21 cellular contexts compared by ENCODE assay signal in the genomic region with DNA sequence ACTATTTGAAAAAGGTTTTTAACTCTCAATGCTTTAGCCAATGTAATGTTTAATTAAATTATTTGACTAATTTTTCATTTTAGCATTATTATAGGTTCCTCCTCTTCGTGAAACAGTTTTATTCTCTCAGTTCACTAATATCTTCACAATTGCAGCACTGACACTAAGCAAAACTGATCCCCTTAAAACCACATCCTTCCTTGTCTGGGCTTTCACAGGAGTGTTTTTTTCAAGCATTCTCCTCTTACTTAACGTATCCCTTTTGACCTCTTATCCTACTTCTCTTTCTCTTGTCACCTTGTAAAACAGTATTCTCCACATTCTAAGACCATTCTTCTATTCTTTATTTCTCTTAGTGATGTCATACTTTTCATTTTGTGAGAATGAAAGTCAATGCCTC.
DNase-seq lines count a peak whose midpoint lies in the region; ATAC-seq, FAIRE-seq and TF ChIP-seq lines count a peak whose summit lies in the region.
"Had no signal": no experiment of that assay in that cellular context is flagged by ENCODE, and none has a peak within 500 bp of the region (broad histone marks: within the 10 kb centered on the region; RNA-seq: fewer than 3 reads in every experiment).

No MANE protein-coding gene starts in this region.

- TF ChIP-seq CTCF in HepG2 (CRISPR knock-in tag; IDR thresholded peaks at IDR 0.05) (no peak), right lobe of liver (IDR thresholded peaks at IDR 0.05) (no peak)

- no peaks in the 10 kb centered on the region; the same call in 1 of the 2 replicates for H4K20me1 ChIP-seq in HepG2 (ENCODE audit: insufficient read depth, low read length)

- H3K9me3 ChIP-seq in HepG2 (ENCODE audit: low read length) (no peaks in the 10 kb centered on the region), right lobe of liver (no peaks in the 10 kb centered on the region)
- H3K9me3 ChIP-seq: BE2C, MG63 had no signal

- H3K4me3 ChIP-seq in HepG2 (replicated peaks in 1 of 3; ENCODE audit: insufficient read depth in 1 of 3, low read depth in 2 of 3, low read length in 3 of 3): no peak overlapping the region
- H3K4me3 ChIP-seq in right lobe of liver: no peak overlapping the region
- H3K4me3 ChIP-seq: GM23338, MG63 had no signal

- H3K9ac ChIP-seq in HepG2 (ENCODE audit: insufficient read depth, low read depth, low read length): no peak overlapping the region
- H3K9ac ChIP-seq: KMS-11 had no signal

- BruUV-seq in HepG2 (replicated peaks; lab: Mats Ljungman, UMichigan): no TSS peak

- in situ Hi-C loops in HepG2 (cut with HindIII; ENCODE audit: extremely low pct_ligation_motif_present, low pct_unique_long_range_greater_than_20kb): no loop called here

- intact Hi-C loops in HepG2 (cut with micrococcal nuclease; ENCODE audit: unreplicated experiment): no loop called here
- intact Hi-C loops in right lobe of liver (cut with DNase I): no loop called here

- H3K36me3 ChIP-seq in HepG2 (replicated peaks in 1 of 2; ENCODE audit: control insufficient read depth in 1 of 2, insufficient read depth in 2 of 2, low read length in 2 of 2) (no peaks in the 10 kb centered on the region), right lobe of liver (no peaks in the 10 kb centered on the region)
- H3K36me3 ChIP-seq: BE2C, MG63 had no signal

- ATAC-seq in HepG2: no peak
- ATAC-seq in right lobe of liver: no peak
- ATAC-seq in GM18520 (IDR thresholded peaks at IDR 0.05; ENCODE audit: unreplicated experiment): no peak
- ATAC-seq: GM23338, HCT116 had no signal

- H3K4me1 ChIP-seq in HepG2 (ENCODE audit: insufficient read depth, low read length): peaks cover 10% of the 10 kb centered on the region
- no peaks in the 10 kb centered on the region for H3K4me1 ChIP-seq in right lobe of liver
- H3K4me1 ChIP-seq: BE2C had no signal

- H3K79me2 ChIP-seq in HepG2 (ENCODE audit: insufficient read depth, low read length): no peaks in the 10 kb centered on the region

- H3K27ac ChIP-seq in HepG2 (ENCODE audit: extremely low read length, insufficient read depth, low read length) (no peak overlapping the region), right lobe of liver (no peak overlapping the region)
- H3K27ac ChIP-seq: KMS-11 had no signal

- POLR2A ChIA-PET in HepG2 (lab: Yijun Ruan, JAX): no interaction called here

- WGBS in HepG2 (ENCODE audit: low lambda C conversion rate): 9% methylated on average over 2 of the region's 2 CpGs
- WGBS in right lobe of liver (ENCODE audit: insufficient coverage, low coverage, low lambda C conversion rate, missing lambda C conversion rate): 44% methylated on average over 2 of the region's 2 CpGs

- TF ChIP-seq POLR2A in HepG2 (IDR thresholded peaks at IDR 0.05; ENCODE audit: insufficient read depth in 1 of 2, low read depth in 2 of 2, low read length in 2 of 2) (no peak), right lobe of liver (IDR thresholded peaks at IDR 0.05) (no peak)

- no peak overlapping the region for H2AFZ ChIP-seq in HepG2 (ENCODE audit: low read length)
- H2AFZ ChIP-seq: GM23338 had no signal

- TF ChIP-seq EP300 in HepG2 (IDR thresholded peaks at IDR 0.05; ENCODE audit: low read depth in 2 of 2, low read length in 2 of 2): no peak
- TF ChIP-seq EP300 in HepG2 (CRISPR knock-in tag; IDR thresholded peaks at IDR 0.05; ENCODE audit: borderline replicate concordance): no peak

- H3K4me2 ChIP-seq in HepG2 (ENCODE audit: low read depth, low read length): no peak overlapping the region
- H3K4me2 ChIP-seq: GM23338, KMS-11 had no signal

- H3K27me3 ChIP-seq in HepG2 (ENCODE audit: control insufficient read depth in 1 of 2, insufficient read depth in 2 of 2, low read length in 2 of 2) (no peaks in the 10 kb centered on the region), right lobe of liver (no peaks in the 10 kb centered on the region)
- H3K27me3 ChIP-seq: BE2C, MG63 had no signal

- no peak for DNase-seq in HepG2 (ENCODE audit: low spot score)
- DNase-seq in right lobe of liver: no peak
- DNase-seq in Kasumi-1 (lab: John Stamatoyannopoulos, UW): peak; percentile 71 to 73
- peak; percentile 53 for DNase-seq in SKM-1 (lab: John Stamatoyannopoulos, UW; ENCODE audit: unreplicated experiment)
- peak; percentile 2 for DNase-seq in iris pigment epithelial cell (ENCODE audit: low read depth)
- DNase-seq in NCI-H1048 (lab: John Stamatoyannopoulos, UW): no peak
- DNase-seq in activated effector memory CD4-positive, alpha-beta T cell treated with anti-CD3 and anti-CD28 coated beads, Interleukin-2, amount 50 U/mL, for 16 hours: no peak
- DNase-seq: 8988T; BE2C; CD8-positive, alpha-beta memory T cell; GDM1; MG63; NCI-H187 treated with DMSO at 0.1 percent for 48 hours; NCI-H345; NCI-H526; NK-92 treated with Interleukin-12 subunit alpha and Interleukin-12 subunit beta, amount 100 ng/mL, for 24 hours; T-helper 1 cell had no signal

- CTCF ChIA-PET in HepG2 (lab: Yijun Ruan, JAX; ENCODE audit: low intra/inter-chr PET ratio, low total read pairs): no interaction called here

- no peak for TF ChIP-seq RAD21 in HepG2 (CRISPR knock-in tag; IDR thresholded peaks at IDR 0.05)

- FAIRE-seq in HepG2 (lab: Jason Lieb, UNC): no peak

TF ChIP-seq in HepG2, 621 proteins besides CTCF, POLR2A, EP300 and RAD21:
- TF ChIP-seq CREB1 (IDR thresholded peaks at IDR 0.05): 0 out of 2 replicates have a peak, but pooled peaks have one; percentile 24
- TF ChIP-seq CREB1 (CRISPR knock-in tag; IDR thresholded peaks at IDR 0.05): no peak
- TF ChIP-seq, protein P1, sequence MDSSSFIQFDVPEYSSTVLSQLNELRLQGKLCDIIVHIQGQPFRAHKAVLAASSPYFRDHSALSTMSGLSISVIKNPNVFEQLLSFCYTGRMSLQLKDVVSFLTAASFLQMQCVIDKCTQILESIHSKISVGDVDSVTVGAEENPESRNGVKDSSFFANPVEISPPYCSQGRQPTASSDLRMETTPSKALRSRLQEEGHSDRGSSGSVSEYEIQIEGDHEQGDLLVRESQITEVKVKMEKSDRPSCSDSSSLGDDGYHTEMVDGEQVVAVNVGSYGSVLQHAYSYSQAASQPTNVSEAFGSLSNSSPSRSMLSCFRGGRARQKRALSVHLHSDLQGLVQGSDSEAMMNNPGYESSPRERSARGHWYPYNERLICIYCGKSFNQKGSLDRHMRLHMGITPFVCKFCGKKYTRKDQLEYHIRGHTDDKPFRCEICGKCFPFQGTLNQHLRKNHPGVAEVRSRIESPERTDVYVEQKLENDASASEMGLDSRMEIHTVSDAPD (CRISPR knock-in tag; IDR thresholded peaks at IDR 0.05): no peak
- TF ChIP-seq ATF7 (IDR thresholded peaks at IDR 0.05): peak; percentile 81
- TF ChIP-seq ATF7 (CRISPR knock-in tag; IDR thresholded peaks at IDR 0.05): no peak
- TF ChIP-seq FOSL1 (CRISPR knock-in tag; IDR thresholded peaks at IDR 0.05; ENCODE audit: borderline replicate concordance): no peak
TF ChIP-seq in HepG2: peak in this region for 2.

Comparison
In these comparisons a context has a peak if more than half of its experiments do, and no peak if none do; other contexts are left out.
1. DNase-seq: peak in Kasumi-1 (2 of 2), SKM-1 (single experiment) and iris pigment epithelial cell (single experiment); none in HepG2 (single experiment), right lobe of liver (0 of 3), NCI-H1048 (single experiment) and activated effector memory CD4-positive, alpha-beta T cell treated with anti-CD3 and anti-CD28 coated beads, Interleukin-2, amount 50 U/mL, for 16 hours (single experiment).